Comparison of ENCODE assay signal across 14 cellular contexts in genomic region chr1:152107289-152107983, GRCh38. TPM values are rescaled to one million over a fixed set of nuclear protein-coding genes. Genes with fewer than 3 reads are reported as not detected.
DNase-seq lines count a peak whose midpoint lies in the region; ATAC-seq and TF ChIP-seq lines count a peak whose summit lies in the region.
"Had no signal": no experiment of that assay in that cellular context is flagged by ENCODE, and none has a peak within 500 bp of the region (broad histone marks: within the 10 kb centered on the region; RNA-seq: fewer than 3 reads in every experiment).

No MANE protein-coding gene starts in this region.

- TF ChIP-seq CTCF in psoas muscle (IDR thresholded peaks at IDR 0.05): no peak

- H3K36me3 Mint-ChIP-seq in activated CD4-positive, alpha-beta T cell treated with anti-CD3 and anti-CD28 coated beads for 36 hours (ENCODE audit: low read depth): no peaks in the 10 kb centered on the region
- H3K36me3 Mint-ChIP-seq in immature natural killer cell: peaks cover 0 to 4% (median 0%) of the 10 kb centered on the region in 3 donors

- H3K9me3 ChIP-seq in esophagus (ENCODE audit: control insufficient read depth in 2 of 2, insufficient read depth in 1 of 2, low read depth in 1 of 2, low read length in 1 of 2) (peaks cover 12 to 26% of the 10 kb centered on the region in 2 donors), psoas muscle (peaks cover 5% of the 10 kb centered on the region)

- H3K27ac Mint-ChIP-seq in activated CD4-positive, alpha-beta T cell treated with anti-CD3 and anti-CD28 coated beads for 36 hours: no peak overlapping the region
- H3K27ac Mint-ChIP-seq in immature natural killer cell: peak overlapping the region in 1 of 6 donors; percentile 17

- intact Hi-C loops in activated CD4-positive, alpha-beta T cell treated with anti-CD3 and anti-CD28 coated beads for 36 hours (cut with DNase I, micrococcal nuclease): no loop called here
- intact Hi-C loops in psoas muscle (cut with DNase I): no loop called here

- no peaks in the 10 kb centered on the region for H3K36me3 ChIP-seq in esophagus (ENCODE audit: control insufficient read depth in 2 of 2, insufficient read depth in 2 of 2, low read length in 1 of 2)
- H3K36me3 ChIP-seq in psoas muscle (ENCODE audit: insufficient read depth in 1 of 2, low read depth in 1 of 2): no peaks in the 10 kb centered on the region

- H3K27ac ChIP-seq in esophagus (ENCODE audit: low read depth in 2 of 2, low read length in 1 of 2): no peak overlapping the region
- H3K27ac ChIP-seq in psoas muscle: no peak overlapping the region

- no peaks in the 10 kb centered on the region for H3K4me1 Mint-ChIP-seq in activated CD4-positive, alpha-beta T cell treated with anti-CD3 and anti-CD28 coated beads for 36 hours
- peaks cover 0 to 2% of the 10 kb centered on the region in 2 donors for H3K4me1 Mint-ChIP-seq in immature natural killer cell

- no peak overlapping the region for H3K4me3 Mint-ChIP-seq in activated CD4-positive, alpha-beta T cell treated with anti-CD3 and anti-CD28 coated beads for 36 hours
- peak overlapping the region in 1 of 5 donors; percentile 17 for H3K4me3 Mint-ChIP-seq in immature natural killer cell
- H3K4me3 Mint-ChIP-seq: central memory CD8-positive, alpha-beta T cell had no signal

- 19 to 31% methylated on average over 38 to 39 of the region's 39 CpGs for WGBS in esophagus, 2 donors
- 12 to 15% (median 13%) methylated on average over 39 of the region's 39 CpGs for WGBS in psoas muscle, 3 donors

- H3K27me3 Mint-ChIP-seq in activated CD4-positive, alpha-beta T cell treated with anti-CD3 and anti-CD28 coated beads for 36 hours: peaks cover 23% of the 10 kb centered on the region
- peaks cover 8 to 28% (median 10%) of the 10 kb centered on the region in 3 donors for H3K27me3 Mint-ChIP-seq in immature natural killer cell (ENCODE audit: low read depth in 3 of 3)

- peak overlapping the region; percentile 11 to 57 for H3K4me3 ChIP-seq in esophagus (ENCODE audit: low read depth in 1 of 2, low read length in 2 of 2)
- H3K4me3 ChIP-seq in psoas muscle: peak overlapping the region; percentile 34

- peaks cover 0 to 29% of the 10 kb centered on the region in 2 donors for H3K27me3 ChIP-seq in esophagus (ENCODE audit: control insufficient read depth in 1 of 2, insufficient read depth in 2 of 2, low read length in 2 of 2)
- H3K27me3 ChIP-seq in psoas muscle (ENCODE audit: insufficient read depth in 3 of 3, low read length in 2 of 3): peaks cover 0 to 91% (median 42%) of the 10 kb centered on the region in 3 donors

- in situ Hi-C loops in KBM-7 (cut with MboI; ENCODE audit: low pct_unique_long_range_greater_than_20kb, low sequenced_read_pairs): no loop called here

- peak; percentile 27 for DNase-seq in activated CD4-positive, alpha-beta T cell treated with anti-CD3 and anti-CD28 coated beads for 36 hours
- no peak for DNase-seq in activated CD4-positive, alpha-beta T cell treated with anti-CD3 and anti-CD28 coated beads for 48 hours
- DNase-seq in KBM-7 (peak; percentile 46), psoas muscle (no peak), SW 1271 (lab: John Stamatoyannopoulos, UW) (no peak), immature natural killer cell (no peak)
- no peak for DNase-seq in activated CD4-positive, CD25-positive, alpha-beta regulatory T cell treated with anti-CD3 and anti-CD28 coated beads, Interleukin-2, amount 50 U/mL, for 72 hours
- DNase-seq: NCI-H187 treated with DMSO at 0.1 percent for 48 hours had no signal

- no peaks in the 10 kb centered on the region for H3K9me3 Mint-ChIP-seq in activated CD4-positive, alpha-beta T cell treated with anti-CD3 and anti-CD28 coated beads for 36 hours (ENCODE audit: low read depth)
- peaks cover 0 to 2% (median 0%) of the 10 kb centered on the region in 6 donors for H3K9me3 Mint-ChIP-seq in immature natural killer cell
- H3K9me3 Mint-ChIP-seq: central memory CD8-positive, alpha-beta T cell had no signal

- peaks cover 15 to 28% of the 10 kb centered on the region in 2 donors for H3K4me1 ChIP-seq in esophagus (ENCODE audit: control insufficient read depth in 2 of 2, insufficient read depth in 2 of 2, low read length in 1 of 2)
- no peaks in the 10 kb centered on the region for H3K4me1 ChIP-seq in psoas muscle

- no peak for ATAC-seq in activated CD4-positive, alpha-beta T cell treated with anti-CD3 and anti-CD28 coated beads for 36 hours
- no peak for ATAC-seq in psoas muscle

- CTCF ChIA-PET in activated CD4-positive, alpha-beta T cell treated with anti-CD3 and anti-CD28 coated beads for 36 hours (lab: Charles Lee): interaction anchor here (0.7 to 5.3 kb wide), 7 partner anchors 10 to 157 kb away, joined by 3 to 33 read pairs (median 4); no protein-coding TSS in a partner anchor

- POLR2A ChIA-PET in activated CD4-positive, alpha-beta T cell treated with anti-CD3 and anti-CD28 coated beads for 36 hours (lab: Charles Lee): no interaction called here

RNA-seq across cellular contexts. Expression of gene TCHH, which starts 7.8 kb away (rescaled TPM):
- under 1 TPM in 1 of 2 experiments, not detected in 1; 0.05 TPM for total RNA-seq in activated CD4-positive, alpha-beta T cell treated with anti-CD3 and anti-CD28 coated beads for 36 hours
- under 1 TPM; 0.13 to 0.33 TPM for polyA plus RNA-seq in esophagus
- total RNA-seq in psoas muscle: under 1 TPM in 2 of 4 donors, not detected in 2; 0.04 TPM
- under 1 TPM in 2 of 3 donors, not detected in 1; 0.01 to 0.03 TPM for polyA plus RNA-seq in psoas muscle
- polyA plus RNA-seq in immature natural killer cell: not detected
- total RNA-seq: ureter had no signal
- polyA plus RNA-seq: AG04450 had no signal

RNA-seq across cellular contexts. Expression of gene TCHHL1, which starts 18.6 kb away (rescaled TPM):
- total RNA-seq in activated CD4-positive, alpha-beta T cell treated with anti-CD3 and anti-CD28 coated beads for 36 hours: not detected
- not detected for polyA plus RNA-seq in esophagus
- not detected for total RNA-seq in psoas muscle
- polyA plus RNA-seq in psoas muscle: not detected
- not detected for polyA plus RNA-seq in immature natural killer cell
- total RNA-seq: activated CD8-positive, alpha-beta memory T cell treated with anti-CD3 and anti-CD28 coated beads for 36 hours; RPMI7951; ureter had no signal
- polyA plus RNA-seq: AG04450 had no signal

RNA-seq across cellular contexts. Expression of gene RPTN, which starts 51.6 kb away (rescaled TPM):
- not detected for total RNA-seq in activated CD4-positive, alpha-beta T cell treated with anti-CD3 and anti-CD28 coated beads for 36 hours
- polyA plus RNA-seq in esophagus (1 to 10 TPM in 1 of 2 donors, under 1 TPM in 1; 0.20 to 1.3 TPM), psoas muscle (not detected), immature natural killer cell (not detected)
- total RNA-seq in psoas muscle: not detected
- total RNA-seq: activated CD8-positive, alpha-beta memory T cell treated with anti-CD3 and anti-CD28 coated beads for 36 hours; RPMI7951; ureter had no signal
- polyA plus RNA-seq: AG04450 had no signal

Comparison
In these comparisons a context has a peak if more than half of its experiments do, and no peak if none do; other contexts are left out.
1. DNase-seq: peak in activated CD4-positive, alpha-beta T cell treated with anti-CD3 and anti-CD28 coated beads for 36 hours (single experiment) and KBM-7 (single experiment); none in activated CD4-positive, alpha-beta T cell treated with anti-CD3 and anti-CD28 coated beads for 48 hours (single experiment), psoas muscle (0 of 2), SW 1271 (0 of 2), activated CD4-positive, CD25-positive, alpha-beta regulatory T cell treated with anti-CD3 and anti-CD28 coated beads, Interleukin-2, amount 50 U/mL, for 72 hours (single experiment) and immature natural killer cell (0 of 3).